ENCODE assay signal across 27 cellular contexts in genomic region chr6:110395221-110395620, GRCh38. TPM values are rescaled to one million over a fixed set of nuclear protein-coding genes. Genes with fewer than 3 reads are reported as not detected.
"Had no signal": no experiment of that assay in that cellular context is flagged by ENCODE, and none has a peak within 500 bp of the region (broad histone marks: within the 10 kb centered on the region; RNA-seq: fewer than 3 reads in every experiment).

No MANE protein-coding gene starts in this region.

- DNase-seq: activated B cell treated with CpG ODN at 0.5 μM for 24 hours; activated CD4-positive, alpha-beta memory T cell treated with anti-CD3 and anti-CD28 coated beads for 36 hours; activated CD4-positive, alpha-beta T cell treated with anti-CD3 and anti-CD28 coated beads for 4 hours; activated naive CD4-positive, alpha-beta T cell treated with Interleukin-2 at 50 U/mL for 16 hours; activated T-cell treated with anti-CD3 and anti-CD28 coated beads for 4 hours; cerebellar nuclear complex; effector CD8-positive, alpha-beta T cell; left colon; naive B cell; SK-N-SH; stimulated activated CD4-positive, alpha-beta T cell treated with anti-CD3 and anti-CD28 coated beads, Interleukin-4, amount 100 ng/mL, for 1 hour; stomach; T-cell; upper lobe of left lung had no signal

- ATAC-seq: activated T-helper 17 cell treated with anti-CD3 and anti-CD28 coated beads, Interleukin-2, amount 50 U/mL, for 72 hours; esophagus mucosa; left colon; sciatic nerve; stimulated activated effector memory CD8-positive, alpha-beta T cell treated with anti-CD3 and anti-CD28 coated beads, Interleukin-12 subunit alpha, Interleukin-12 subunit beta, amount 100 ng/mL, for 72 hours; T-cell had no signal

- H3K27ac ChIP-seq: hepatocyte, stomach, thoracic aorta, upper lobe of left lung had no signal

- H3K27me3 ChIP-seq: ascending aorta, hepatocyte, stomach, upper lobe of left lung had no signal

- H3K9me3 Mint-ChIP-seq: activated B cell treated with CpG ODN at 0.5 μM for 24 hours; activated CD4-positive, alpha-beta memory T cell treated with anti-CD3 and anti-CD28 coated beads for 36 hours; activated T-helper 17 cell treated with anti-CD3 and anti-CD28 coated beads, Interleukin-2, amount 50 U/mL, for 72 hours; dendritic cell treated with granulocyte-macrophage colony-stimulating factor and Interleukin-4, amounts not matched to agents 40 ng/mL and 50 ng/mL, for 4 days; naive B cell; neural crest cell; stimulated activated effector memory CD8-positive, alpha-beta T cell treated with anti-CD3 and anti-CD28 coated beads, Interleukin-12 subunit alpha, Interleukin-12 subunit beta, amount 100 ng/mL, for 72 hours; T-cell had no signal

- H3K27me3 Mint-ChIP-seq: activated B cell treated with CpG ODN at 0.5 μM for 24 hours; dendritic cell treated with granulocyte-macrophage colony-stimulating factor and Interleukin-4, amounts not matched to agents 40 ng/mL and 50 ng/mL, for 4 days had no signal

- H3K9me3 ChIP-seq: ascending aorta, SK-N-SH, stomach, thoracic aorta, upper lobe of left lung had no signal

- H3K9ac ChIP-seq: SK-N-SH had no signal

- H3K4me1 ChIP-seq: ascending aorta had no signal

- H3K4me3 Mint-ChIP-seq: activated B cell treated with CpG ODN at 0.5 μM for 24 hours; activated CD4-positive, alpha-beta memory T cell treated with anti-CD3 and anti-CD28 coated beads for 36 hours; activated T-helper 17 cell treated with anti-CD3 and anti-CD28 coated beads, Interleukin-2, amount 50 U/mL, for 72 hours; dendritic cell treated with granulocyte-macrophage colony-stimulating factor and Interleukin-4, amounts not matched to agents 40 ng/mL and 50 ng/mL, for 4 days; naive B cell; neural crest cell; stimulated activated effector memory CD8-positive, alpha-beta T cell treated with anti-CD3 and anti-CD28 coated beads, Interleukin-12 subunit alpha, Interleukin-12 subunit beta, amount 100 ng/mL, for 72 hours; T-cell had no signal

- H3K4me1 Mint-ChIP-seq: activated B cell treated with CpG ODN at 0.5 μM for 24 hours; activated T-helper 17 cell treated with anti-CD3 and anti-CD28 coated beads, Interleukin-2, amount 50 U/mL, for 72 hours had no signal

- H3K4me3 ChIP-seq: ascending aorta, hepatocyte, smooth muscle cell, stomach, thoracic aorta, upper lobe of left lung had no signal

- H3K36me3 Mint-ChIP-seq: activated CD4-positive, alpha-beta memory T cell treated with anti-CD3 and anti-CD28 coated beads for 36 hours; naive B cell; stimulated activated effector memory CD8-positive, alpha-beta T cell treated with anti-CD3 and anti-CD28 coated beads, Interleukin-12 subunit alpha, Interleukin-12 subunit beta, amount 100 ng/mL, for 72 hours; T-cell had no signal

- H3K27ac Mint-ChIP-seq: activated B cell treated with CpG ODN at 0.5 μM for 24 hours; activated CD4-positive, alpha-beta memory T cell treated with anti-CD3 and anti-CD28 coated beads for 36 hours; activated T-helper 17 cell treated with anti-CD3 and anti-CD28 coated beads, Interleukin-2, amount 50 U/mL, for 72 hours; dendritic cell treated with granulocyte-macrophage colony-stimulating factor and Interleukin-4, amounts not matched to agents 40 ng/mL and 50 ng/mL, for 4 days; stimulated activated effector memory CD8-positive, alpha-beta T cell treated with anti-CD3 and anti-CD28 coated beads, Interleukin-12 subunit alpha, Interleukin-12 subunit beta, amount 100 ng/mL, for 72 hours; T-cell had no signal

- H3K36me3 ChIP-seq: ascending aorta, stomach, thoracic aorta, upper lobe of left lung had no signal

RNA-seq across cellular contexts. Expression of gene DDO, which starts 20.2 kb away (rescaled TPM):
- total RNA-seq: activated B cell treated with CpG ODN at 0.5 μM for 24 hours; activated CD4-positive, alpha-beta memory T cell treated with anti-CD3 and anti-CD28 coated beads for 36 hours; activated T-helper 17 cell treated with anti-CD3 and anti-CD28 coated beads, Interleukin-2, amount 50 U/mL, for 72 hours; neural crest cell; smooth muscle cell; T-cell had no signal
- polyA plus RNA-seq: smooth muscle cell had no signal

RNA-seq across cellular contexts. Expression of gene METTL24, which starts 37.1 kb away (rescaled TPM):
- total RNA-seq: activated B cell treated with CpG ODN at 0.5 μM for 24 hours; activated CD4-positive, alpha-beta memory T cell treated with anti-CD3 and anti-CD28 coated beads for 36 hours; activated T-helper 17 cell treated with anti-CD3 and anti-CD28 coated beads, Interleukin-2, amount 50 U/mL, for 72 hours; esophagus mucosa; glomerular endothelial cell; lung microvascular endothelial cell; pulmonary artery endothelial cell had no signal
- polyA plus RNA-seq: SK-N-SH had no signal
